Comparison of ENCODE assay signal across 27 cellular contexts in the genomic region with DNA sequence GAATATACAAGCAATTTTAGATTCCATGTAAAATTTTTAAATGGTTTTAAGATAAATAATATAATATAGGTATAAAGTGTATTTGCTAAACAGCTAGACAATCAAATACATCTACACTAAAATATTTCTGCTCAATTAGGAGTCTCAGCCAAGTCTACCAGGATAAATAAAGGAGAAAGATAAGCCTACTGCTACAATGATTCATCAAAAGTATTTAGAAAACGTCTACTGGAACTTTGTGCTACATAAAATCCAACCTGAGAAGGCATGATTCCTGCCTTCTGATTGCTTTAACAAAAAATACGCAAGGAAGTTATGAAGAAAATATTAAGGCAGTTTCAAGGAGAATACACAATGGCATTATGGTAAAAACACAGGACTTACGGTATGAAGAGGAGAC.
"Had no signal": no experiment of that assay in that cellular context is flagged by ENCODE, and none has a peak within 500 bp of the region (broad histone marks: within the 10 kb centered on the region; RNA-seq: fewer than 3 reads in every experiment).

No MANE protein-coding gene starts in this region.

- H3K9me3 ChIP-seq: mucosa of descending colon, neutrophil, sigmoid colon, thoracic aorta, upper lobe of right lung had no signal

- H3K4me1 Mint-ChIP-seq: immature natural killer cell; memory B cell; naive B cell; neural crest cell; stimulated activated memory B cell treated with anti-CD40 and anti-IgM and Interleukin-4, amounts not matched to agents 10 μg/mL and 1 μg/mL and 100 μg/mL, for 72 hours had no signal

- H3K9me3 Mint-ChIP-seq: memory B cell; natural killer cell treated with Interleukin-12 subunit alpha and Interleukin-12 subunit beta and Interleukin-15 and Interleukin-18, amount 100 ng/mL, for 72 hours; stimulated activated memory B cell treated with anti-CD40 and anti-IgM and Interleukin-4, amounts not matched to agents 10 μg/mL and 1 μg/mL and 100 μg/mL, for 72 hours had no signal

- H3K27ac ChIP-seq: coronary artery, esophagus muscularis mucosa, neutrophil, pancreas, sigmoid colon, skin epidermis, spleen, thoracic aorta, tibial nerve, upper lobe of right lung, uterus had no signal

- DNase-seq: dermis blood vessel endothelial cell; effector memory CD4-positive, alpha-beta T cell; foreskin melanocyte; hypothalamus; immature natural killer cell; mucosa of descending colon; naive B cell; pancreas; right cardiac atrium; sigmoid colon; spleen; stimulated activated CD4-positive, alpha-beta T cell treated with anti-CD3 and anti-CD28 coated beads, Interleukin-4, amount 100 ng/mL, for 4 hours; stimulated activated naive CD8-positive, alpha-beta T cell treated with anti-CD3 and anti-CD28 coated beads, Interleukin-15, Interleukin-2, amounts not matched to agents 100 U/mL and 50 U/mL, for 24 hours; substantia nigra; upper lobe of right lung; uterus had no signal

- H3K27me3 Mint-ChIP-seq: memory B cell; naive B cell; stimulated activated memory B cell treated with anti-CD40 and anti-IgM and Interleukin-4, amounts not matched to agents 10 μg/mL and 1 μg/mL and 100 μg/mL, for 72 hours had no signal

- H3K4me1 ChIP-seq: esophagus muscularis mucosa, pancreas, sigmoid colon, spleen, tibial nerve, upper lobe of right lung, uterus had no signal

- H3K27me3 ChIP-seq: esophagus muscularis mucosa, neutrophil, pancreas, sigmoid colon, spleen, tibial nerve, upper lobe of right lung, uterus had no signal

- H3K4me3 ChIP-seq: coronary artery, esophagus muscularis mucosa, lung, mucosa of descending colon, pancreas, sigmoid colon, skin epidermis, spleen, thoracic aorta, tibial nerve, upper lobe of right lung, uterus had no signal

- H3K36me3 Mint-ChIP-seq: memory B cell; naive B cell; natural killer cell treated with Interleukin-12 subunit alpha and Interleukin-12 subunit beta and Interleukin-15 and Interleukin-18, amount 100 ng/mL, for 72 hours; stimulated activated memory B cell treated with anti-CD40 and anti-IgM and Interleukin-4, amounts not matched to agents 10 μg/mL and 1 μg/mL and 100 μg/mL, for 72 hours had no signal

- H3K4me3 Mint-ChIP-seq: immature natural killer cell; memory B cell; naive B cell; natural killer cell treated with Interleukin-12 subunit alpha and Interleukin-12 subunit beta and Interleukin-15 and Interleukin-18, amount 100 ng/mL, for 72 hours; neural crest cell; stimulated activated memory B cell treated with anti-CD40 and anti-IgM and Interleukin-4, amounts not matched to agents 10 μg/mL and 1 μg/mL and 100 μg/mL, for 72 hours had no signal

- H3K36me3 ChIP-seq: esophagus muscularis mucosa, neutrophil, pancreas, sigmoid colon, spleen, thoracic aorta, tibial nerve, upper lobe of right lung, uterus had no signal

- H3K27ac Mint-ChIP-seq: immature natural killer cell; memory B cell; naive B cell; natural killer cell treated with Interleukin-12 subunit alpha and Interleukin-12 subunit beta and Interleukin-15 and Interleukin-18, amount 100 ng/mL, for 72 hours; stimulated activated memory B cell treated with anti-CD40 and anti-IgM and Interleukin-4, amounts not matched to agents 10 μg/mL and 1 μg/mL and 100 μg/mL, for 72 hours had no signal
